In the genomic region with DNA sequence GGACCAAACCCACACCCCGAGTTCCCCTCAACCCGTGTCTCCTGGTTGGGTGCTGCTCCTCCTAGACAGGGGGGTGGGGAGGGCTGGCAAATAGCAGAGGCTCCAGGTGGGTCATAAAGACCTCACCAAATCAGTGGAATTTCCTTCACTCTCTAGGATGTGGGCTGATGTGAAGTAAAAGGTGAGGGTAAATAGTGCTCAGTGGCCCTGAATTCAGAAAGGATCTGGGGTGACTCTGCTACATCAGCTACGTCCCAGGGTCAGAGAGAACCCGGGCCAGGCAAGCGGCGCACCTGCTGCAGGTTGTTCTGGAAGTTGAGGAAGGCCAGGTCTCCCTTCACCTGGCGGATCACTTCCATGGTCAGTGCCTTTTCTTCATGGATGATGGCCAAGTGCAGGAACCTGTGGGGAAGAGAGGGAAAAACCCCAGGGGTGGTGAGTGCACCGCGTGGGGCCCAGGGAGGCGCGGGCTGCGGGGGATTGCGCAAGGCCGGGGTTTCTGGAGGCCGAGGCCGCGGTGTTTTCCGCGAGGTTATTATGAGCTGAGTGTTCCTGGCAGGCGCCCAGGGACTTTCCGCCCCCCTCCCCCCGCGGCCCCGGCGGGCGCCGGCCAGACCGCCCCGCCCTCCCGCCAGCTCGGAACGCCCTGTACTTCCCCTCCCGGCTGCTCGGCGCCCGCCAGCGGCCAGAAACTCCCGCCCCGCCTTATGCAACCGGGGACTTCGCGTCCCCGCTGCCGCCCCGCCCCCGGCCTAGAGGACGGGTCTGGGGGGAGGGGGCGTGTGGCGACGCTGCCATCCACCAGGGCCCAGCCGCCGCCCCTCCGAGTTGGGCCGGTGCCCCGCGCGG, we compare ENCODE assay signal across 1 cellular context.
TF ChIP-seq lines count a peak whose summit lies in the region.

No MANE protein-coding gene starts in this region.

TF ChIP-seq in HepG2, 621 proteins besides CTCF, POLR2A, EP300 and RAD21 (continued from another document and continues in another):
- TF ChIP-seq, protein P1, sequence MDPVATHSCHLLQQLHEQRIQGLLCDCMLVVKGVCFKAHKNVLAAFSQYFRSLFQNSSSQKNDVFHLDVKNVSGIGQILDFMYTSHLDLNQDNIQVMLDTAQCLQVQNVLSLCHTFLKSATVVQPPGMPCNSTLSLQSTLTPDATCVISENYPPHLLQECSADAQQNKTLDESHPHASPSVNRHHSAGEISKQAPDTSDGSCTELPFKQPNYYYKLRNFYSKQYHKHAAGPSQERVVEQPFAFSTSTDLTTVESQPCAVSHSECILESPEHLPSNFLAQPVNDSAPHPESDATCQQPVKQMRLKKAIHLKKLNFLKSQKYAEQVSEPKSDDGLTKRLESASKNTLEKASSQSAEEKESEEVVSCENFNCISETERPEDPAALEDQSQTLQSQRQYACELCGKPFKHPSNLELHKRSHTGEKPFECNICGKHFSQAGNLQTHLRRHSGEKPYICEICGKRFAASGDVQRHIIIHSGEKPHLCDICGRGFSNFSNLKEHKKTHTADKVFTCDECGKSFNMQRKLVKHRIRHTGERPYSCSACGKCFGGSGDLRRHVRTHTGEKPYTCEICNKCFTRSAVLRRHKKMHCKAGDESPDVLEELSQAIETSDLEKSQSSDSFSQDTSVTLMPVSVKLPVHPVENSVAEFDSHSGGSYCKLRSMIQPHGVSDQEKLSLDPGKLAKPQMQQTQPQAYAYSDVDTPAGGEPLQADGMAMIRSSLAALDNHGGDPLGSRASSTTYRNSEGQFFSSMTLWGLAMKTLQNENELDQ (CRISPR knock-in tag; IDR thresholded peaks at IDR 0.05; ENCODE audit: borderline replicate concordance): peak; percentile 98
- TF ChIP-seq ZNF746 (CRISPR knock-in tag; IDR thresholded peaks at IDR 0.05): peak; percentile 99
- TF ChIP-seq KLF11 (CRISPR knock-in tag; IDR thresholded peaks at IDR 0.05): peak; percentile 95; the same call in 1 of the 2 replicates
- peak; percentile 100 for TF ChIP-seq CBX5 (CRISPR knock-in tag; IDR thresholded peaks at IDR 0.05; ENCODE audit: borderline replicate concordance)
- TF ChIP-seq, protein P2, sequence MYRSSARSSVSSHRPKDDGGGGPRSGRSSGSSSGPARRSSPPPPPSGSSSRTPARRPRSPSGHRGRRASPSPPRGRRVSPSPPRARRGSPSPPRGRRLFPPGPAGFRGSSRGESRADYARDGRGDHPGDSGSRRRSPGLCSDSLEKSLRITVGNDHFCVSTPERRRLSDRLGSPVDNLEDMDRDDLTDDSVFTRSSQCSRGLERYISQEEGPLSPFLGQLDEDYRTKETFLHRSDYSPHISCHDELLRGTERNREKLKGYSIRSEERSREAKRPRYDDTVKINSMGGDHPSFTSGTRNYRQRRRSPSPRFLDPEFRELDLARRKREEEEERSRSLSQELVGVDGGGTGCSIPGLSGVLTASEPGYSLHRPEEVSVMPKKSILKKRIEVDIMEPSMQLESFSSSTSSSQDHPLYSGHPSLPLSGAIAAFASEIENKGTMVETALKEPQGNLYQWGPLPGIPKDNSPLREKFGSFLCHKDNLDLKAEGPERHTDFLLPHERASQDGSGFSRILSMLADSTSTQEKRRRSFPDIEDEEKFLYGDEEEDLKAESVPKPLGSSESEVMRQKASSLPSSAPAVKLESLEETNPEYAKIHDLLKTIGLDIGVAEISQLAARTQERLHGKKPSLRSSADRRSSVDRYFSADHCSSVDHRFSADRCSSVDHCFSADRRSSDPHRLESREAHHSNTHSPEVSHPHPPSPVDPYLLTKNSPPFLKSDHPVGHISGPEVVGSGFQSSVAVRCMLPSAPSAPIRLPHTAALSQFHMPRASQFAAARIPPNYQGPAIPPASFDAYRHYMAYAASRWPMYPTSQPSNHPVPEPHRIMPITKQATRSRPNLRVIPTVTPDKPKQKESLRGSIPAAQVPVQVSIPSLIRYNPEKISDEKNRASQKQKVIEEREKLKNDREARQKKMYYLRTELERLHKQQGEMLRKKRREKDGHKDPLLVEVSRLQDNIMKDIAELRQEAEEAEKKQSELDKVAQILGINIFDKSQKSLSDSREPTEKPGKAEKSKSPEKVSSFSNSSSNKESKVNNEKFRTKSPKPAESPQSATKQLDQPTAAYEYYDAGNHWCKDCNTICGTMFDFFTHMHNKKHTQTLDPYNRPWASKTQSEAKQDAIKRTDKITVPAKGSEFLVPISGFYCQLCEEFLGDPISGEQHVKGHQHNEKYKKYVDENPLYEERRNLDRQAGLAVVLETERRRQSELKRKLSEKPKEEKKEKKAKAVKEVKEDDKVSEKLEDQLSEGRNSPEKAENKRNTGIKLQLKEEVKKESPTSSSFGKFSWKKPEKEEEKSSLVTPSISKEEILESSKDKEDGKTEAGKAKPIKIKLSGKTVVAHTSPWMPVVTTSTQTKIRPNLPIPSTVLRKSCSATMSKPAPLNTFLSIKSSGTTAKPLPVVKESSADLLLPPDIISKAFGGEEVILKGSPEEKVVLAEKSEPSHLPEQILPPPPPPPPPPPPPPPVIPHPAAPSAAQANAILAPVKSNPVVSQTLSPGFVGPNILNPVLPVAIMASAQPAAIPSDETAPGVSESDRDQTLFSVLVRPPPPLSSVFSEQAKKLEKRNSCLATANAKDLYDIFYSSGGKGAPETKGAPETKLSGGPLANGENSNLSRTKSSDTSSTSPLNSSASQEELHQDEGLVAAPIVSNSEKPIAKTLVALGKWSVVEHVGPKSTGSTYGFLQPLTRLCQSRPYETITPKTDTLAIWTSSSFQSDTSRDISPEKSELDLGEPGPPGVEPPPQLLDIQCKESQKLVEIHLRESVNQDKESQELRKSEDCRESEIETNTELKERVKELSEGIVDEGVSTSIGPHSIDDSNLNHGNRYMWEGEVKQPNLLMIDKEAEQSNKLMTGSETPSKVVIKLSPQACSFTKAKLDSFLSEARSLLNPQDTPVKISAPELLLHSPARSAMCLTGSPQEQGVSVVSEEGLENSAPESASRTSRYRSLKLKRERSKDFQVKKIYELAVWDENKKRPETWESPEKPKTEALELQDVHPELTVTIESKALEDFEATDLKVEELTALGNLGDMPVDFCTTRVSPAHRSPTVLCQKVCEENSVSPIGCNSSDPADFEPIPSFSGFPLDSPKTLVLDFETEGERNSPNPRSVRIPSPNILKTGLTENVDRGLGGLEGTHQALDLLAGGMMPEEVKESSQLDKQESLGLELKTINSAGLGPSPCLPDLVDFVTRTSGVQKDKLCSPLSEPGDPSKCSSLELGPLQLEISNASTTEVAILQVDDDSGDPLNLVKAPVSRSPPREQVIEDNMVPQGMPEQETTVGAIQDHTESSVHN (CRISPR knock-in tag; IDR thresholded peaks at IDR 0.05): peak; percentile 99
- 0 out of 2 replicates have a peak, but pooled peaks have one; percentile 59 for TF ChIP-seq ZBTB42 (CRISPR knock-in tag; IDR thresholded peaks at IDR 0.05)
- TF ChIP-seq ZBTB21 (CRISPR knock-in tag; IDR thresholded peaks at IDR 0.05): peak; percentile 63
- TF ChIP-seq CBX2 (IDR thresholded peaks at IDR 0.05; ENCODE audit: low read depth, low read length): no peak
- peak; percentile 95; the same call in 1 of the 2 replicates for TF ChIP-seq CBX2 (CRISPR knock-in tag; IDR thresholded peaks at IDR 0.05; ENCODE audit: low read depth)
- peak; percentile 99 for TF ChIP-seq ZFP82 (CRISPR knock-in tag; IDR thresholded peaks at IDR 0.05; ENCODE audit: borderline replicate concordance)
- peak; percentile 100 for TF ChIP-seq PHF5A (CRISPR knock-in tag; IDR thresholded peaks at IDR 0.05; ENCODE audit: low read depth, unreplicated experiment)
- TF ChIP-seq, protein P3, sequence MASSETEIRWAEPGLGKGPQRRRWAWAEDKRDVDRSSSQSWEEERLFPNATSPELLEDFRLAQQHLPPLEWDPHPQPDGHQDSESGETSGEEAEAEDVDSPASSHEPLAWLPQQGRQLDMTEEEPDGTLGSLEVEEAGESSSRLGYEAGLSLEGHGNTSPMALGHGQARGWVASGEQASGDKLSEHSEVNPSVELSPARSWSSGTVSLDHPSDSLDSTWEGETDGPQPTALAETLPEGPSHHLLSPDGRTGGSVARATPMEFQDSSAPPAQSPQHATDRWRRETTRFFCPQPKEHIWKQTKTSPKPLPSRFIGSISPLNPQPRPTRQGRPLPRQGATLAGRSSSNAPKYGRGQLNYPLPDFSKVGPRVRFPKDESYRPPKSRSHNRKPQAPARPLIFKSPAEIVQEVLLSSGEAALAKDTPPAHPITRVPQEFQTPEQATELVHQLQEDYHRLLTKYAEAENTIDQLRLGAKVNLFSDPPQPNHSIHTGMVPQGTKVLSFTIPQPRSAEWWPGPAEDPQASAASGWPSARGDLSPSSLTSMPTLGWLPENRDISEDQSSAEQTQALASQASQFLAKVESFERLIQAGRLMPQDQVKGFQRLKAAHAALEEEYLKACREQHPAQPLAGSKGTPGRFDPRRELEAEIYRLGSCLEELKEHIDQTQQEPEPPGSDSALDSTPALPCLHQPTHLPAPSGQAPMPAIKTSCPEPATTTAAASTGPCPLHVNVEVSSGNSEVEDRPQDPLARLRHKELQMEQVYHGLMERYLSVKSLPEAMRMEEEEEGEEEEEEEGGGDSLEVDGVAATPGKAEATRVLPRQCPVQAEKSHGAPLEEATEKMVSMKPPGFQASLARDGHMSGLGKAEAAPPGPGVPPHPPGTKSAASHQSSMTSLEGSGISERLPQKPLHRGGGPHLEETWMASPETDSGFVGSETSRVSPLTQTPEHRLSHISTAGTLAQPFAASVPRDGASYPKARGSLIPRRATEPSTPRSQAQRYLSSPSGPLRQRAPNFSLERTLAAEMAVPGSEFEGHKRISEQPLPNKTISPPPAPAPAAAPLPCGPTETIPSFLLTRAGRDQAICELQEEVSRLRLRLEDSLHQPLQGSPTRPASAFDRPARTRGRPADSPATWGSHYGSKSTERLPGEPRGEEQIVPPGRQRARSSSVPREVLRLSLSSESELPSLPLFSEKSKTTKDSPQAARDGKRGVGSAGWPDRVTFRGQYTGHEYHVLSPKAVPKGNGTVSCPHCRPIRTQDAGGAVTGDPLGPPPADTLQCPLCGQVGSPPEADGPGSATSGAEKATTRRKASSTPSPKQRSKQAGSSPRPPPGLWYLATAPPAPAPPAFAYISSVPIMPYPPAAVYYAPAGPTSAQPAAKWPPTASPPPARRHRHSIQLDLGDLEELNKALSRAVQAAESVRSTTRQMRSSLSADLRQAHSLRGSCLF (CRISPR knock-in tag; IDR thresholded peaks at IDR 0.05; ENCODE audit: borderline replicate concordance): peak; percentile 93; the same call in 1 of the 2 replicates
- TF ChIP-seq, protein P4, sequence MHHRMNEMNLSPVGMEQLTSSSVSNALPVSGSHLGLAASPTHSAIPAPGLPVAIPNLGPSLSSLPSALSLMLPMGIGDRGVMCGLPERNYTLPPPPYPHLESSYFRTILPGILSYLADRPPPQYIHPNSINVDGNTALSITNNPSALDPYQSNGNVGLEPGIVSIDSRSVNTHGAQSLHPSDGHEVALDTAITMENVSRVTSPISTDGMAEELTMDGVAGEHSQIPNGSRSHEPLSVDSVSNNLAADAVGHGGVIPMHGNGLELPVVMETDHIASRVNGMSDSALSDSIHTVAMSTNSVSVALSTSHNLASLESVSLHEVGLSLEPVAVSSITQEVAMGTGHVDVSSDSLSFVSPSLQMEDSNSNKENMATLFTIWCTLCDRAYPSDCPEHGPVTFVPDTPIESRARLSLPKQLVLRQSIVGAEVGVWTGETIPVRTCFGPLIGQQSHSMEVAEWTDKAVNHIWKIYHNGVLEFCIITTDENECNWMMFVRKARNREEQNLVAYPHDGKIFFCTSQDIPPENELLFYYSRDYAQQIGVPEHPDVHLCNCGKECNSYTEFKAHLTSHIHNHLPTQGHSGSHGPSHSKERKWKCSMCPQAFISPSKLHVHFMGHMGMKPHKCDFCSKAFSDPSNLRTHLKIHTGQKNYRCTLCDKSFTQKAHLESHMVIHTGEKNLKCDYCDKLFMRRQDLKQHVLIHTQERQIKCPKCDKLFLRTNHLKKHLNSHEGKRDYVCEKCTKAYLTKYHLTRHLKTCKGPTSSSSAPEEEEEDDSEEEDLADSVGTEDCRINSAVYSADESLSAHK (CRISPR knock-in tag; IDR thresholded peaks at IDR 0.05; ENCODE audit: borderline replicate concordance): peak; percentile 93
- peak; percentile 98 for TF ChIP-seq ZNF136 (CRISPR knock-in tag; IDR thresholded peaks at IDR 0.05; ENCODE audit: low read depth)
- TF ChIP-seq ATRX (CRISPR knock-in tag; IDR thresholded peaks at IDR 0.05; ENCODE audit: borderline replicate concordance): no peak
- peak; percentile 64; the same call in 1 of the 2 replicates for TF ChIP-seq RBAK (CRISPR knock-in tag; IDR thresholded peaks at IDR 0.05)
- TF ChIP-seq, protein P5, sequence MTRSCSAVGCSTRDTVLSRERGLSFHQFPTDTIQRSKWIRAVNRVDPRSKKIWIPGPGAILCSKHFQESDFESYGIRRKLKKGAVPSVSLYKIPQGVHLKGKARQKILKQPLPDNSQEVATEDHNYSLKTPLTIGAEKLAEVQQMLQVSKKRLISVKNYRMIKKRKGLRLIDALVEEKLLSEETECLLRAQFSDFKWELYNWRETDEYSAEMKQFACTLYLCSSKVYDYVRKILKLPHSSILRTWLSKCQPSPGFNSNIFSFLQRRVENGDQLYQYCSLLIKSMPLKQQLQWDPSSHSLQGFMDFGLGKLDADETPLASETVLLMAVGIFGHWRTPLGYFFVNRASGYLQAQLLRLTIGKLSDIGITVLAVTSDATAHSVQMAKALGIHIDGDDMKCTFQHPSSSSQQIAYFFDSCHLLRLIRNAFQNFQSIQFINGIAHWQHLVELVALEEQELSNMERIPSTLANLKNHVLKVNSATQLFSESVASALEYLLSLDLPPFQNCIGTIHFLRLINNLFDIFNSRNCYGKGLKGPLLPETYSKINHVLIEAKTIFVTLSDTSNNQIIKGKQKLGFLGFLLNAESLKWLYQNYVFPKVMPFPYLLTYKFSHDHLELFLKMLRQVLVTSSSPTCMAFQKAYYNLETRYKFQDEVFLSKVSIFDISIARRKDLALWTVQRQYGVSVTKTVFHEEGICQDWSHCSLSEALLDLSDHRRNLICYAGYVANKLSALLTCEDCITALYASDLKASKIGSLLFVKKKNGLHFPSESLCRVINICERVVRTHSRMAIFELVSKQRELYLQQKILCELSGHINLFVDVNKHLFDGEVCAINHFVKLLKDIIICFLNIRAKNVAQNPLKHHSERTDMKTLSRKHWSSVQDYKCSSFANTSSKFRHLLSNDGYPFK (CRISPR knock-in tag; IDR thresholded peaks at IDR 0.05; ENCODE audit: borderline replicate concordance): peak; percentile 61
- TF ChIP-seq ZNF256 (CRISPR knock-in tag; conservative IDR thresholded peaks at IDR 0.05): peak; percentile 97; the same call in 1 of the 2 replicates
